Comparison of ENCODE assay signal across 11 cellular contexts in the genomic region with DNA sequence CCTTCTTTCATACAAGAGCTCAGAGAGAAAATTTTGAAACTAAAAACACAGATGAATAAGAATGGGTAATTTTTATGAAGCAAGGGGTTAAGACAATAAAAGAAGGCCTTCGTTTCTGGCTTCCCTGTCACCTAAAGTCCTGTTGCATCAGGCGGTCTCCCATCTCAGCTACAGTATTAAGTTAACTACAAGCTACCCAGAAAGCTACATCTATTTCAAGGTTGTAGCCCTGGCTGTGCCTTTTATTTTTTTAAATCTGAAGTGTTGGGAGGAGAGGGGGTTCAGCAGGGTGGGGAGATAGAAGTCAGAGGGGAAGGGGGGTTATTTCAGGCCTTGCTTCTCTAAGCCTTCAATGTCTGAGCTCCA.
DNase-seq lines count a peak whose midpoint lies in the region; ATAC-seq, FAIRE-seq and TF ChIP-seq lines count a peak whose summit lies in the region.
"Had no signal": no experiment of that assay in that cellular context is flagged by ENCODE, and none has a peak within 500 bp of the region (broad histone marks: within the 10 kb centered on the region; RNA-seq: fewer than 3 reads in every experiment).

No MANE protein-coding gene starts in this region.

- peak overlapping the region; percentile 94 for H2AFZ ChIP-seq in neural progenitor cell (replicated peaks)

- H3K9me3 ChIP-seq in CD4-positive, alpha-beta T cell (ENCODE audit: control insufficient read depth, low read length) = no peaks in the 10 kb centered on the region
- H3K9me3 ChIP-seq in neural progenitor cell (ENCODE audit: low read depth) (no peaks in the 10 kb centered on the region), small intestine (ENCODE audit: control insufficient read depth, low read depth) (no peaks in the 10 kb centered on the region), upper lobe of right lung (no peaks in the 10 kb centered on the region)
- H3K9me3 ChIP-seq: BE2C had no signal

- H3K4me1 ChIP-seq in neural progenitor cell (peaks cover 10% of the 10 kb centered on the region), small intestine (ENCODE audit: control insufficient read depth in 2 of 2, insufficient read depth in 1 of 2, low read depth in 1 of 2, low read length in 1 of 2) (peaks cover 4 to 6% of the 10 kb centered on the region in 2 donors), upper lobe of right lung (peaks cover 13% of the 10 kb centered on the region)
- H3K4me1 ChIP-seq: BE2C had no signal

- no peaks in the 10 kb centered on the region for H4K20me1 ChIP-seq in neural progenitor cell (ENCODE audit: low read depth)

- peaks cover 48% of the 10 kb centered on the region for H3K4me1 Mint-ChIP-seq in CD4-positive, alpha-beta T cell (ENCODE audit: low read depth)
- peaks cover 26% of the 10 kb centered on the region for H3K4me1 Mint-ChIP-seq in central memory CD8-positive, alpha-beta T cell
- H3K4me1 Mint-ChIP-seq in neural progenitor cell = no peaks in the 10 kb centered on the region

- no peak for ATAC-seq in CD4-positive, alpha-beta T cell (ENCODE audit: poor library complexity)
- no peak for ATAC-seq in central memory CD8-positive, alpha-beta T cell (replicated peaks; ENCODE audit: extremely low read depth, poor library complexity, severe bottlenecking)
- no peak for ATAC-seq in GM18502 (IDR thresholded peaks at IDR 0.05; ENCODE audit: poor library complexity, unreplicated experiment)
- no peak for ATAC-seq in upper lobe of right lung

- H3K9me3 Mint-ChIP-seq in CD4-positive, alpha-beta T cell = no peaks in the 10 kb centered on the region
- H3K9me3 Mint-ChIP-seq in central memory CD8-positive, alpha-beta T cell = no peaks in the 10 kb centered on the region
- no peaks in the 10 kb centered on the region for H3K9me3 Mint-ChIP-seq in neural progenitor cell

- FAIRE-seq in small intestine (lab: Jason Lieb, UNC) = no peak

- CTCF ChIA-PET in CD4-positive, alpha-beta T cell (lab: Charles Lee) = interaction anchor here (0.9 to 2.0 kb wide), 6 partner anchors 16 to 1614 kb away, joined by 3 to 12 read pairs (median 4); no protein-coding TSS in a partner anchor

- no peak for TF ChIP-seq EP300 in Ishikawa (IDR thresholded peaks at IDR 0.05; ENCODE audit: borderline replicate concordance)

- H3K36me3 ChIP-seq in neural progenitor cell (no peaks in the 10 kb centered on the region), small intestine (ENCODE audit: control insufficient read depth in 2 of 2, insufficient read depth in 2 of 2, low read length in 2 of 2) (no peaks in the 10 kb centered on the region), upper lobe of right lung (no peaks in the 10 kb centered on the region)
- H3K36me3 ChIP-seq: BE2C had no signal

- peak overlapping the region; percentile 13 for H3K27ac ChIP-seq in CD4-positive, alpha-beta T cell (ENCODE audit: low read depth, low read length)
- no peak overlapping the region for H3K27ac ChIP-seq in neural progenitor cell
- H3K27ac ChIP-seq in small intestine (ENCODE audit: low read depth in 1 of 2, low read length in 1 of 2) = peak overlapping the region in 1 of 2 donors; percentile 13
- no peak overlapping the region for H3K27ac ChIP-seq in upper lobe of right lung

- no peaks in the 10 kb centered on the region for H3K27me3 ChIP-seq in CD4-positive, alpha-beta T cell (ENCODE audit: control insufficient read depth, insufficient read depth, low read length)
- H3K27me3 ChIP-seq in neural progenitor cell = no peaks in the 10 kb centered on the region
- no peaks in the 10 kb centered on the region for H3K27me3 ChIP-seq in small intestine (ENCODE audit: control insufficient read depth in 2 of 2, insufficient read depth in 2 of 2, low read length in 2 of 2)
- no peaks in the 10 kb centered on the region for H3K27me3 ChIP-seq in upper lobe of right lung
- H3K27me3 ChIP-seq: BE2C had no signal

- no peaks in the 10 kb centered on the region for H3K27me3 Mint-ChIP-seq in CD4-positive, alpha-beta T cell
- H3K27me3 Mint-ChIP-seq in central memory CD8-positive, alpha-beta T cell = no peaks in the 10 kb centered on the region
- H3K27me3 Mint-ChIP-seq in neural progenitor cell (ENCODE audit: insufficient read depth, low read depth) = peaks cover 5% of the 10 kb centered on the region

- intact Hi-C loops in CD4-positive, alpha-beta T cell (cut with DNase I, micrococcal nuclease) = loop anchor here (1.0 to 5.0 kb wide), 3 partner anchors 31 to 78 kb away; no protein-coding TSS in a partner anchor
- intact Hi-C loops in cardiac septum (cut with DNase I) = no loop called here
- intact Hi-C loops in upper lobe of right lung (cut with DNase I) = no loop called here

- no peaks in the 10 kb centered on the region for H3K79me2 ChIP-seq in neural progenitor cell (ENCODE audit: low read depth)

- peak; percentile 6; the same call in 1 of the 2 replicates for TF ChIP-seq RAD21 in Ishikawa (IDR thresholded peaks at IDR 0.05; ENCODE audit: low read depth)

- DNase-seq in CD4-positive, alpha-beta T cell = no peak
- DNase-seq in central memory CD8-positive, alpha-beta T cell (ENCODE audit: low spot score in 2 of 2) = no peak
- DNase-seq in neural progenitor cell (ENCODE audit: low spot score) = no peak
- DNase-seq in cardiac septum (ENCODE audit: low spot score) = no peak
- DNase-seq in small intestine = no peak
- no peak for DNase-seq in upper lobe of right lung
- DNase-seq: activated T-cell treated with anti-CD3 and anti-CD28 coated beads for 4 hours, BE2C, Karpas-422 had no signal

- no peaks in the 10 kb centered on the region for H3K36me3 Mint-ChIP-seq in CD4-positive, alpha-beta T cell (ENCODE audit: low read depth)
- no peaks in the 10 kb centered on the region for H3K36me3 Mint-ChIP-seq in central memory CD8-positive, alpha-beta T cell (ENCODE audit: insufficient read depth)
- no peaks in the 10 kb centered on the region for H3K36me3 Mint-ChIP-seq in neural progenitor cell

- no peak overlapping the region for H3K4me2 ChIP-seq in neural progenitor cell

- no peaks in the 10 kb centered on the region for H3F3A ChIP-seq in neural progenitor cell (ENCODE audit: low read depth)

- no peak for TF ChIP-seq CTCF in CD4-positive, alpha-beta T cell (IDR thresholded peaks at IDR 0.05)
- TF ChIP-seq CTCF in neural progenitor cell (IDR thresholded peaks at IDR 0.05) (no peak), upper lobe of right lung (IDR thresholded peaks at IDR 0.05) (no peak)

- no peak overlapping the region for H3K4me3 ChIP-seq in neural progenitor cell
- H3K4me3 ChIP-seq in small intestine (ENCODE audit: low read depth in 1 of 2, low read length in 2 of 2) = no peak overlapping the region
- H3K4me3 ChIP-seq in upper lobe of right lung = no peak overlapping the region

- WGBS in small intestine, 3 donors = 74 to 88% (median 75%) methylated on average over 2 of the region's 2 CpGs

- H3K9ac ChIP-seq in neural progenitor cell = no peak overlapping the region

- peak overlapping the region; percentile 90 for H3K27ac Mint-ChIP-seq in CD4-positive, alpha-beta T cell
- peak overlapping the region; percentile 32 for H3K27ac Mint-ChIP-seq in central memory CD8-positive, alpha-beta T cell (ENCODE audit: low read depth)
- no peak overlapping the region for H3K27ac Mint-ChIP-seq in neural progenitor cell

- no peak overlapping the region for H3K4me3 Mint-ChIP-seq in CD4-positive, alpha-beta T cell
- H3K4me3 Mint-ChIP-seq in central memory CD8-positive, alpha-beta T cell = no peak overlapping the region
- no peak overlapping the region for H3K4me3 Mint-ChIP-seq in neural progenitor cell

- POLR2A ChIA-PET in CD4-positive, alpha-beta T cell (lab: Charles Lee) = interaction anchor here (1.0 to 3.9 kb wide), 10 partner anchors 9 to 82 kb away, joined by 3 to 32 read pairs (median 5); no protein-coding TSS in a partner anchor

TF ChIP-seq in Ishikawa, 13 proteins besides CTCF, POLR2A, EP300 and RAD21 (continues in another document):
- TF ChIP-seq FOXM1 (IDR thresholded peaks at IDR 0.05; ENCODE audit: borderline replicate concordance, low read depth) (no peak), CEBPB (IDR thresholded peaks at IDR 0.05) (no peak), MAX (IDR thresholded peaks at IDR 0.05) (no peak), TEAD4 (IDR thresholded peaks at IDR 0.05) (no peak), NFIC (IDR thresholded peaks at IDR 0.05) (no peak), TCF12 (IDR thresholded peaks at IDR 0.05; ENCODE audit: low read depth) (no peak), YY1 (IDR thresholded peaks at IDR 0.05; ENCODE audit: low read depth) (no peak), TAF1 (IDR thresholded peaks at IDR 0.05; ENCODE audit: low read depth) (no peak), EGR1 (IDR thresholded peaks at IDR 0.05) (no peak), CREB1 (IDR thresholded peaks at IDR 0.05; ENCODE audit: low read depth) (no peak), ZBTB7A (IDR thresholded peaks at IDR 0.05; ENCODE audit: low read depth) (no peak)
- TF ChIP-seq, protein P1, sequence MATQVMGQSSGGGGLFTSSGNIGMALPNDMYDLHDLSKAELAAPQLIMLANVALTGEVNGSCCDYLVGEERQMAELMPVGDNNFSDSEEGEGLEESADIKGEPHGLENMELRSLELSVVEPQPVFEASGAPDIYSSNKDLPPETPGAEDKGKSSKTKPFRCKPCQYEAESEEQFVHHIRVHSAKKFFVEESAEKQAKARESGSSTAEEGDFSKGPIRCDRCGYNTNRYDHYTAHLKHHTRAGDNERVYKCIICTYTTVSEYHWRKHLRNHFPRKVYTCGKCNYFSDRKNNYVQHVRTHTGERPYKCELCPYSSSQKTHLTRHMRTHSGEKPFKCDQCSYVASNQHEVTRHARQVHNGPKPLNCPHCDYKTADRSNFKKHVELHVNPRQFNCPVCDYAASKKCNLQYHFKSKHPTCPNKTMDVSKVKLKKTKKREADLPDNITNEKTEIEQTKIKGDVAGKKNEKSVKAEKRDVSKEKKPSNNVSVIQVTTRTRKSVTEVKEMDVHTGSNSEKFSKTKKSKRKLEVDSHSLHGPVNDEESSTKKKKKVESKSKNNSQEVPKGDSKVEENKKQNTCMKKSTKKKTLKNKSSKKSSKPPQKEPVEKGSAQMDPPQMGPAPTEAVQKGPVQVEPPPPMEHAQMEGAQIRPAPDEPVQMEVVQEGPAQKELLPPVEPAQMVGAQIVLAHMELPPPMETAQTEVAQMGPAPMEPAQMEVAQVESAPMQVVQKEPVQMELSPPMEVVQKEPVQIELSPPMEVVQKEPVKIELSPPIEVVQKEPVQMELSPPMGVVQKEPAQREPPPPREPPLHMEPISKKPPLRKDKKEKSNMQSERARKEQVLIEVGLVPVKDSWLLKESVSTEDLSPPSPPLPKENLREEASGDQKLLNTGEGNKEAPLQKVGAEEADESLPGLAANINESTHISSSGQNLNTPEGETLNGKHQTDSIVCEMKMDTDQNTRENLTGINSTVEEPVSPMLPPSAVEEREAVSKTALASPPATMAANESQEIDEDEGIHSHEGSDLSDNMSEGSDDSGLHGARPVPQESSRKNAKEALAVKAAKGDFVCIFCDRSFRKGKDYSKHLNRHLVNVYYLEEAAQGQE (IDR thresholded peaks at IDR 0.05; ENCODE audit: low read depth) = no peak

Comparison
In these comparisons a context has a peak if more than half of its experiments do, and no peak if none do; other contexts are left out.
1. intact Hi-C loops: an anchor here in CD4-positive, alpha-beta T cell (1.0 to 5.0 kb wide); none called in cardiac septum and upper lobe of right lung.